ENCODE assay signal across 20 cellular contexts in the genomic region with DNA sequence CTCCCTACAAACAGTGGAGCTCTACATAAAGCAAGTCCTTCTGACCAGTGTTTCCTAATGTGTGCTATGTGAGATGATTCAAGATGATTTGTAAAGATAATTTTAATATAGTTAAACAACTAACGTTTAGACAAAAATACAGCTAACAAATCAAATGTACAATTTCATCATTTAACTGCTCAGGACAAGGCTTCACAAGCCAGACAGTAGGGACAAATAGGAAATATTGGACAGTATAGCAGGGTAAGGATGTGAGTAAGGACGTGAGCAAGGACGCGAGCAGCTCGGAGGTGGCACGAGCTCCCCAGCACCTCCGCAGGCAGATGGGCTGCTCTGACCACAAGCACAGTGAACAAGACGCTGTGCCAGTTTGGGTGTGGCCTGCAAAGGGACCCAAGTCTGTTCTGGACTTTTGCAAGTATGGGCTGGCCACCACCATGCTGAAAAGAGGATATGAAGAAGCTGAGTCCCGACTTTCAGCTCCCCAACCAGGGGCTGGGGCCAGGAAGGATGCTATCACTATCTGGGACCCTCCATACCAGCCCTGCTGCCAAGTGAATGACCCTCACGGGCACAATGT. TPM values are rescaled to one million over a fixed set of nuclear protein-coding genes. Genes with fewer than 3 reads are reported as not detected.
DNase-seq lines count a peak whose midpoint lies in the region; ATAC-seq, FAIRE-seq and TF ChIP-seq lines count a peak whose summit lies in the region.
"Had no signal": no experiment of that assay in that cellular context is flagged by ENCODE, and none has a peak within 500 bp of the region (broad histone marks: within the 10 kb centered on the region; RNA-seq: fewer than 3 reads in every experiment).

No MANE protein-coding gene starts in this region.

- H4K20me1 ChIP-seq in mammary epithelial cell (ENCODE audit: insufficient read depth, low read length), result peaks cover 14% of the 10 kb centered on the region

- H3K4me1 Mint-ChIP-seq in stimulated activated naive B cell treated with anti-CD40 and anti-IgM and Interleukin-4, amounts not matched to agents 10 μg/mL and 1 μg/mL and 100 μg/mL, for 72 hours, result peaks cover 11 to 59% of the 10 kb centered on the region in 2 donors

- H3K4me1 ChIP-seq in mammary epithelial cell (ENCODE audit: insufficient read depth, low read length) (peaks cover 26% of the 10 kb centered on the region), breast epithelium (peaks cover 0 to 5% of the 10 kb centered on the region in 2 donors), pancreas (peaks cover 0 to 14% (median 9%) of the 10 kb centered on the region in 3 donors)

- no peaks in the 10 kb centered on the region for H3K9me3 Mint-ChIP-seq in stimulated activated naive B cell treated with anti-CD40 and anti-IgM and Interleukin-4, amounts not matched to agents 10 μg/mL and 1 μg/mL and 100 μg/mL, for 72 hours

- in situ Hi-C loops in mammary epithelial cell (cut with MboI; ENCODE audit: low sequenced_read_pairs in 2 of 2), result no loop called here

- no peak for TF ChIP-seq CTCF in mammary epithelial cell (conservative IDR thresholded peaks at IDR 0.05 in 1 of 2, IDR thresholded peaks at IDR 0.05 in 1 of 2; ENCODE audit: extremely low read depth in 1 of 2, insufficient read depth in 1 of 2, low read depth in 1 of 2, low read length in 2 of 2)
- TF ChIP-seq CTCF in breast epithelium (IDR thresholded peaks at IDR 0.05), result no peak
- TF ChIP-seq CTCF in epithelial cell of esophagus (IDR thresholded peaks at IDR 0.05; ENCODE audit: insufficient read depth, low read depth, low read length, missing control alignments), result no peak
- TF ChIP-seq CTCF in pancreas (IDR thresholded peaks at IDR 0.05), result no peak

- H3K27ac ChIP-seq in mammary epithelial cell (ENCODE audit: insufficient read depth, low read depth, low read length) (peak overlapping the region; percentile 9), breast epithelium (no peak overlapping the region), pancreas (no peak overlapping the region)
- H3K27ac ChIP-seq: C4-2B, GM23248, HL-60 had no signal

- peak; percentile 75 for DNase-seq in mammary epithelial cell
- DNase-seq in breast epithelium (ENCODE audit: low spot score in 2 of 2), result no peak
- no peak for DNase-seq in HTR-8/SVneo (ENCODE audit: insufficient read length, low spot score)
- DNase-seq in epithelial cell of esophagus (ENCODE audit: low read depth), result peak; percentile 59
- no peak for DNase-seq in stimulated activated naive B cell treated with anti-CD40 and anti-IgM and Interleukin-4, amounts not matched to agents 10 μg/mL and 1 μg/mL and 100 μg/mL, for 72 hours
- no peak for DNase-seq in NCI-H128 (lab: John Stamatoyannopoulos, UW; ENCODE audit: unreplicated experiment)
- no peak for DNase-seq in pancreas
- DNase-seq: DMS 273 treated with DMSO at 0.1 percent for 48 hours, GDM1, GM23248, NCI-H1436, NCI-H2029, NCI-H2171 treated with DMSO at 0.1 percent for 48 hours, NCI-H446 treated with DMSO at 0.1 percent for 48 hours, NCI-H748 treated with DMSO at 0.1 percent for 48 hours, RPMI8226 had no signal

- no peak overlapping the region for H2AFZ ChIP-seq in mammary epithelial cell (ENCODE audit: low read depth, low read length)
- H2AFZ ChIP-seq: GM23248 had no signal

- H3K4me3 Mint-ChIP-seq in stimulated activated naive B cell treated with anti-CD40 and anti-IgM and Interleukin-4, amounts not matched to agents 10 μg/mL and 1 μg/mL and 100 μg/mL, for 72 hours, result no peak overlapping the region

- H3K27me3 ChIP-seq in mammary epithelial cell (ENCODE audit: insufficient read depth, low read length) (no peaks in the 10 kb centered on the region), breast epithelium (no peaks in the 10 kb centered on the region), pancreas (no peaks in the 10 kb centered on the region)

- no peak overlapping the region for H3K9ac ChIP-seq in mammary epithelial cell (ENCODE audit: insufficient read depth, low read length)
- H3K9ac ChIP-seq: GM23248 had no signal

- FAIRE-seq in HTR-8/SVneo (lab: Jason Lieb, UNC), result peak; percentile 23
- no peak for FAIRE-seq in pancreas (lab: Jason Lieb, UNC)
- FAIRE-seq: GM12878, GM18507 had no signal

- BruUV-seq in mammary epithelial cell (replicated peaks; lab: Mats Ljungman, UMichigan), result no TSS peak

- H3K36me3 Mint-ChIP-seq in stimulated activated naive B cell treated with anti-CD40 and anti-IgM and Interleukin-4, amounts not matched to agents 10 μg/mL and 1 μg/mL and 100 μg/mL, for 72 hours, result peaks cover 37 to 47% of the 10 kb centered on the region in 2 donors

- H3K27me3 Mint-ChIP-seq in stimulated activated naive B cell treated with anti-CD40 and anti-IgM and Interleukin-4, amounts not matched to agents 10 μg/mL and 1 μg/mL and 100 μg/mL, for 72 hours, result no peaks in the 10 kb centered on the region

- no peak for TF ChIP-seq POLR2A in breast epithelium (IDR thresholded peaks at IDR 0.05)

- H3K36me3 ChIP-seq in mammary epithelial cell (ENCODE audit: insufficient read depth, low read length) (peaks cover 25% of the 10 kb centered on the region), breast epithelium (peaks cover 19% of the 10 kb centered on the region), pancreas (peaks cover 10 to 56% (median 38%) of the 10 kb centered on the region in 3 donors)

- H3K4me3 ChIP-seq in mammary epithelial cell (replicated peaks in 1 of 3; ENCODE audit: insufficient read depth in 1 of 3, low read depth in 2 of 3, low read length in 3 of 3) (no peak overlapping the region), breast epithelium (no peak overlapping the region), epithelial cell of esophagus (ENCODE audit: low read length) (no peak overlapping the region), pancreas (no peak overlapping the region)
- H3K4me3 ChIP-seq: GM12878, GM23248 had no signal

- H3K27ac Mint-ChIP-seq in stimulated activated naive B cell treated with anti-CD40 and anti-IgM and Interleukin-4, amounts not matched to agents 10 μg/mL and 1 μg/mL and 100 μg/mL, for 72 hours, result peak overlapping the region; percentile 69

- H3K4me2 ChIP-seq in mammary epithelial cell (ENCODE audit: insufficient read depth, low read depth, low read length), result peak overlapping the region; percentile 63

- ATAC-seq in stimulated activated naive B cell treated with anti-CD40 and anti-IgM and Interleukin-4, amounts not matched to agents 10 μg/mL and 1 μg/mL and 100 μg/mL, for 72 hours (replicated peaks), result no peak
- no peak for ATAC-seq in pancreas
- ATAC-seq: GM12878 had no signal

- intact Hi-C loops in mammary epithelial cell (cut with micrococcal nuclease), result loop anchor here (1.0 kb wide), 1 partner anchor 11 kb away; no protein-coding TSS in a partner anchor
- intact Hi-C loops in breast epithelium (cut with DNase I; ENCODE audit: low total_unique reads), result no loop called here
- intact Hi-C loops in pancreas (cut with DNase I), result no loop called here

- WGBS in mammary epithelial cell (ENCODE audit: low coverage, missing lambda C conversion rate), result 12% methylated on average over 9 of the region's 10 CpGs
- WGBS in pancreas, 2 donors, result 83 to 88% methylated on average over 10 of the region's 10 CpGs

- CTCF ChIA-PET in mammary epithelial cell (lab: Charles Lee; ENCODE audit: low non-redundant PET), result no interaction called here

- peaks cover 99% of the 10 kb centered on the region for H3K79me2 ChIP-seq in mammary epithelial cell (ENCODE audit: insufficient read depth, low read length)

- no peaks in the 10 kb centered on the region for H3K9me3 ChIP-seq in mammary epithelial cell (replicated peaks; ENCODE audit: insufficient read depth, low read length)
- H3K9me3 ChIP-seq in breast epithelium, result no peaks in the 10 kb centered on the region
- no peaks in the 10 kb centered on the region for H3K9me3 ChIP-seq in pancreas

- dilution Hi-C loops in mammary epithelial cell (cut with HindIII; ENCODE audit: low sequenced_read_pairs), result no loop called here

RNA-seq across cellular contexts. Expression of a gene that starts 14.5 kb away (rescaled TPM):
- total RNA-seq in mammary epithelial cell (10 to 100 TPM; 38.7 to 53.2 TPM), breast epithelium (10 to 100 TPM; 59.8 to 83.1 (median 64.9) TPM), pancreas (10 to 100 TPM; 16.7 to 29.8 (median 18.5) TPM)
- polyA plus RNA-seq in mammary epithelial cell (13.6 TPM), pancreas (10 to 100 TPM; 17.3 to 21.2 TPM)
- polyA minus RNA-seq in mammary epithelial cell, result 31.4 TPM

RNA-seq across cellular contexts. Expression of a gene that starts 26.2 kb away (rescaled TPM):
- total RNA-seq in mammary epithelial cell (10 to 100 TPM; 34.5 to 43.2 TPM), breast epithelium (10 to 100 TPM; 30.2 to 36.7 (median 31.8) TPM), pancreas (10 to 100 TPM; 13.1 to 22.4 (median 16.6) TPM)
- polyA plus RNA-seq in mammary epithelial cell (29.7 TPM), pancreas (10 to 100 TPM in 1 of 2 donors, 1 to 10 TPM in 1; 6.0 to 14.6 TPM)
- polyA minus RNA-seq in mammary epithelial cell, result 47.5 TPM

RNA-seq across cellular contexts. Expression of a gene that starts 40.7 kb away (rescaled TPM):
- total RNA-seq in mammary epithelial cell (under 1 TPM; 0.33 to 0.67 TPM), breast epithelium (1 to 10 TPM; 2.2 to 4.9 (median 2.7) TPM), pancreas (1 to 10 TPM in 5 of 6 donors, under 1 TPM in 1; 0.63 to 7.7 (median 2.3) TPM)
- polyA plus RNA-seq in mammary epithelial cell (0.09 TPM), pancreas (1 to 10 TPM; 3.5 to 6.2 TPM)
- not detected for polyA minus RNA-seq in mammary epithelial cell

RNA-seq across cellular contexts. Expression of a gene that starts 50.2 kb away (rescaled TPM):
- 10 to 100 TPM in 1 of 2 donors, 1 to 10 TPM in 1; 8.1 to 11.7 TPM for total RNA-seq in mammary epithelial cell
- polyA plus RNA-seq in mammary epithelial cell, result 6.5 TPM
- 1.9 TPM for polyA minus RNA-seq in mammary epithelial cell
- total RNA-seq in breast epithelium, result 10 to 100 TPM in 2 of 3 donors, 1 to 10 TPM in 1; 7.8 to 21.0 (median 12.5) TPM
- total RNA-seq in pancreas, result 1 to 10 TPM; 3.5 to 4.9 (median 4.0) TPM
- 1 to 10 TPM; 2.5 to 4.9 TPM for polyA plus RNA-seq in pancreas

Comparison
In these comparisons a context has a peak if more than half of its experiments do, and no peak if none do; other contexts are left out.
1. DNase-seq: peak in mammary epithelial cell (single experiment) and epithelial cell of esophagus (single experiment); none in breast epithelium (0 of 2), HTR-8/SVneo (single experiment), stimulated activated naive B cell treated with anti-CD40 and anti-IgM and Interleukin-4, amounts not matched to agents 10 μg/mL and 1 μg/mL and 100 μg/mL, for 72 hours (single experiment), NCI-H128 (single experiment) and pancreas (0 of 6).